ENCODE assay signal across 8 cellular contexts in the genomic region with DNA sequence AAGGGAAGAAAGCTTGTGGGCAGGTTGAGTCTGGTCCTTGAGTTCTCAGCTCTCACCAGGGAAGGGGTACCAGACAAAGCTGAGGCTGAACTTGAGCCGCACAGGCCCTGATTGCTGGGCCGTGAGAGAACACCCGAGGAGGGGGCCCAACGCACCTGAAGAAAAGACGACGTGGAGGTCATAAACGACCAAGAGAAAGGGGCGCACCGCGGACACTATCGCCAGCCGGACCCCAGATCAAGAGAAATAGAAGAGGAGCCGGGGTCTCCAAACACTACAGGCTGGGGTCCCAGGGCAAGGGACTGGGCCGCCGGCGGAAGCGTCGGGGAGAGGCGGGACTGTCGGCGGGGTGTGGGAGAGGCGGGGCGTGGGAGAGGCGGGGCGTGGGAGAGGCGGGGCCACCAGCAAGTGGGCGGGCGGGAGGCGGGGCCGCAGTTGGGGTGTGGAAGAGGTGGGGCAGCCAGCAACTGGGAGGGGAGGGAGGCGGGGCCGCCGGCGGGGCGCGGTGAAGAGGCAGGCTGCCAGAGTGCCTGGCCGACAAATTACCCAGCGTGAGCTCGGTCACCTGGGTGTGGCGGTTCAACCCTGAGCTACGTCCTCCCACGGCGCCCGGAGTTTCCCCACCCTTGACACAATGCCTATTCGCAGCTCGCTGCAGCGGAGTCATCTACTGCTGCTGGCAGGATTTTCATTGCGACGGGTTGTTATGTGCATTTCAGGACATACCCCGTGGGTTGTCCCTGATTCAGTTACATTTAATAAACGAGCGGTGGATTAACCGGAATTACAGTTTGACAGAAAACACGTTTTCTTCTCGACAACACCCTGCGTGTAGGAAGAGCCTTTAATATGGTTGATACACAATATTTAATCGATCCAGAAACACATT. TPM values are rescaled to one million over a fixed set of nuclear protein-coding genes. Genes with fewer than 3 reads are reported as not detected.
DNase-seq lines count a peak whose midpoint lies in the region; ATAC-seq and TF ChIP-seq lines count a peak whose summit lies in the region.

No MANE protein-coding gene starts in this region.

- no peaks in the 10 kb centered on the region for H3K27me3 Mint-ChIP-seq in dendritic cell treated with granulocyte-macrophage colony-stimulating factor and Interleukin-4, amounts not matched to agents 40 ng/mL and 50 ng/mL, for 4 days

- H3K4me1 Mint-ChIP-seq in dendritic cell treated with granulocyte-macrophage colony-stimulating factor and Interleukin-4, amounts not matched to agents 40 ng/mL and 50 ng/mL, for 4 days (ENCODE audit: low read depth) = peaks cover 29% of the 10 kb centered on the region

- intact Hi-C loops in dendritic cell treated with granulocyte-macrophage colony-stimulating factor and Interleukin-4, amounts not matched to agents 40 ng/mL and 50 ng/mL, for 4 days (cut with micrococcal nuclease) = loop anchor here (1.0 to 2.0 kb wide), 5 partner anchors 12 to 171 kb away; no protein-coding TSS in a partner anchor

- ATAC-seq in GM19397 (IDR thresholded peaks at IDR 0.05; ENCODE audit: unreplicated experiment) = peak; percentile 89
- peak; percentile 74 for ATAC-seq in HG03558 (IDR thresholded peaks at IDR 0.05; ENCODE audit: extremely low read depth, unreplicated experiment)

- H3K27me3 ChIP-seq in liver (ENCODE audit: control insufficient read depth in 4 of 4, insufficient read depth in 4 of 4, low read length in 3 of 4) = no peaks in the 10 kb centered on the region

- peak overlapping the region; percentile 90 for H3K27ac ChIP-seq in liver (ENCODE audit: low read depth in 1 of 2, low read length in 2 of 2)

- H3K36me3 ChIP-seq in liver (ENCODE audit: control insufficient read depth in 4 of 4, insufficient read depth in 3 of 4, low read depth in 1 of 4, low read length in 3 of 4) = no peaks in the 10 kb centered on the region

- peak overlapping the region; percentile 93 for H3K4me3 Mint-ChIP-seq in dendritic cell treated with granulocyte-macrophage colony-stimulating factor and Interleukin-4, amounts not matched to agents 40 ng/mL and 50 ng/mL, for 4 days

- H3K9me3 Mint-ChIP-seq in dendritic cell treated with granulocyte-macrophage colony-stimulating factor and Interleukin-4, amounts not matched to agents 40 ng/mL and 50 ng/mL, for 4 days = no peaks in the 10 kb centered on the region

- H3K36me3 Mint-ChIP-seq in dendritic cell treated with granulocyte-macrophage colony-stimulating factor and Interleukin-4, amounts not matched to agents 40 ng/mL and 50 ng/mL, for 4 days (ENCODE audit: low read depth) = peaks cover 10% of the 10 kb centered on the region

- TF ChIP-seq CTCF in liver (IDR thresholded peaks at IDR 0.05; ENCODE audit: low read depth, low read length, missing input control) = no peak

- peak; percentile 40 to 45 for TF ChIP-seq RAD21 in liver (IDR thresholded peaks at IDR 0.05)

- peak overlapping the region; percentile 91 to 96 for H3K9ac ChIP-seq in liver (ENCODE audit: low read depth in 1 of 2, low read length in 2 of 2)

- DNase-seq in CD1c-positive myeloid dendritic cell (ENCODE audit: extremely low spot score) (peak; percentile 98), NCI-H69 (lab: John Stamatoyannopoulos, UW) (peak; percentile 99)
- peak; percentile 98 for DNase-seq in activated CD4-positive, alpha-beta T cell treated with anti-CD3 and anti-CD28 coated beads, Interleukin-2, amount 50 U/mL, for 1 hour
- DNase-seq in stimulated activated CD4-positive, alpha-beta T cell treated with anti-CD3 and anti-CD28 coated beads, Interleukin-2, amount 100 ng/mL, for 48 hours = peak; percentile 97 to 98

- H3K4me3 ChIP-seq in liver (ENCODE audit: low read depth in 1 of 3, low read length in 3 of 3) = peak overlapping the region; percentile 62 to 76 (median 66)

- no peaks in the 10 kb centered on the region for H3K9me3 ChIP-seq in liver (ENCODE audit: control insufficient read depth in 4 of 4, low read length in 3 of 4)

- WGBS in liver = 1% methylated on average over 57 of the region's 57 CpGs

- peaks cover 0 to 26% (median 7%) of the 10 kb centered on the region in 4 donors for H3K4me1 ChIP-seq in liver (ENCODE audit: control insufficient read depth in 4 of 4, insufficient read depth in 4 of 4, low read length in 3 of 4)

- H3K27ac Mint-ChIP-seq in dendritic cell treated with granulocyte-macrophage colony-stimulating factor and Interleukin-4, amounts not matched to agents 40 ng/mL and 50 ng/mL, for 4 days = peak overlapping the region; percentile 98

TF ChIP-seq in liver, 16 proteins besides CTCF, POLR2A, EP300 and RAD21:
- TF ChIP-seq YY1 (IDR thresholded peaks at IDR 0.05) = peak; percentile 62
- peak in 1 of 2 donors; percentile 30 for TF ChIP-seq HNF4A (conservative IDR thresholded peaks at IDR 0.05)
- TF ChIP-seq, protein P1, sequence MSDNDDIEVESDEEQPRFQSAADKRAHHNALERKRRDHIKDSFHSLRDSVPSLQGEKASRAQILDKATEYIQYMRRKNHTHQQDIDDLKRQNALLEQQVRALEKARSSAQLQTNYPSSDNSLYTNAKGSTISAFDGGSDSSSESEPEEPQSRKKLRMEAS (IDR thresholded peaks at IDR 0.05) = peak; percentile 39
- TF ChIP-seq SP1 (IDR thresholded peaks at IDR 0.05) = peak; percentile 71
- TF ChIP-seq FOXA2 (IDR thresholded peaks at IDR 0.05) = no peak
- TF ChIP-seq TAF1 (conservative IDR thresholded peaks at IDR 0.05) = peak; percentile 76
- no peak for TF ChIP-seq NR2F2 (IDR thresholded peaks at IDR 0.05)
- TF ChIP-seq RXRA (IDR thresholded peaks at IDR 0.05) = peak; percentile 40 to 60
- TF ChIP-seq, protein P2, sequence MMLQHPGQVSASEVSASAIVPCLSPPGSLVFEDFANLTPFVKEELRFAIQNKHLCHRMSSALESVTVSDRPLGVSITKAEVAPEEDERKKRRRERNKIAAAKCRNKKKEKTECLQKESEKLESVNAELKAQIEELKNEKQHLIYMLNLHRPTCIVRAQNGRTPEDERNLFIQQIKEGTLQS (IDR thresholded peaks at IDR 0.05) = no peak
- no peak for TF ChIP-seq GABPA (IDR thresholded peaks at IDR 0.05 in 1 of 2, conservative IDR thresholded peaks at IDR 0.05 in 1 of 2)
- no peak for TF ChIP-seq FOXA1 (IDR thresholded peaks at IDR 0.05)
- TF ChIP-seq EGR1 (IDR thresholded peaks at IDR 0.05; ENCODE audit: low read depth in 2 of 2) = peak in 1 of 2 donors; percentile 12
- TF ChIP-seq, protein P3, sequence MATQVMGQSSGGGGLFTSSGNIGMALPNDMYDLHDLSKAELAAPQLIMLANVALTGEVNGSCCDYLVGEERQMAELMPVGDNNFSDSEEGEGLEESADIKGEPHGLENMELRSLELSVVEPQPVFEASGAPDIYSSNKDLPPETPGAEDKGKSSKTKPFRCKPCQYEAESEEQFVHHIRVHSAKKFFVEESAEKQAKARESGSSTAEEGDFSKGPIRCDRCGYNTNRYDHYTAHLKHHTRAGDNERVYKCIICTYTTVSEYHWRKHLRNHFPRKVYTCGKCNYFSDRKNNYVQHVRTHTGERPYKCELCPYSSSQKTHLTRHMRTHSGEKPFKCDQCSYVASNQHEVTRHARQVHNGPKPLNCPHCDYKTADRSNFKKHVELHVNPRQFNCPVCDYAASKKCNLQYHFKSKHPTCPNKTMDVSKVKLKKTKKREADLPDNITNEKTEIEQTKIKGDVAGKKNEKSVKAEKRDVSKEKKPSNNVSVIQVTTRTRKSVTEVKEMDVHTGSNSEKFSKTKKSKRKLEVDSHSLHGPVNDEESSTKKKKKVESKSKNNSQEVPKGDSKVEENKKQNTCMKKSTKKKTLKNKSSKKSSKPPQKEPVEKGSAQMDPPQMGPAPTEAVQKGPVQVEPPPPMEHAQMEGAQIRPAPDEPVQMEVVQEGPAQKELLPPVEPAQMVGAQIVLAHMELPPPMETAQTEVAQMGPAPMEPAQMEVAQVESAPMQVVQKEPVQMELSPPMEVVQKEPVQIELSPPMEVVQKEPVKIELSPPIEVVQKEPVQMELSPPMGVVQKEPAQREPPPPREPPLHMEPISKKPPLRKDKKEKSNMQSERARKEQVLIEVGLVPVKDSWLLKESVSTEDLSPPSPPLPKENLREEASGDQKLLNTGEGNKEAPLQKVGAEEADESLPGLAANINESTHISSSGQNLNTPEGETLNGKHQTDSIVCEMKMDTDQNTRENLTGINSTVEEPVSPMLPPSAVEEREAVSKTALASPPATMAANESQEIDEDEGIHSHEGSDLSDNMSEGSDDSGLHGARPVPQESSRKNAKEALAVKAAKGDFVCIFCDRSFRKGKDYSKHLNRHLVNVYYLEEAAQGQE (IDR thresholded peaks at IDR 0.05) = peak; percentile 42
- TF ChIP-seq, protein P4, sequence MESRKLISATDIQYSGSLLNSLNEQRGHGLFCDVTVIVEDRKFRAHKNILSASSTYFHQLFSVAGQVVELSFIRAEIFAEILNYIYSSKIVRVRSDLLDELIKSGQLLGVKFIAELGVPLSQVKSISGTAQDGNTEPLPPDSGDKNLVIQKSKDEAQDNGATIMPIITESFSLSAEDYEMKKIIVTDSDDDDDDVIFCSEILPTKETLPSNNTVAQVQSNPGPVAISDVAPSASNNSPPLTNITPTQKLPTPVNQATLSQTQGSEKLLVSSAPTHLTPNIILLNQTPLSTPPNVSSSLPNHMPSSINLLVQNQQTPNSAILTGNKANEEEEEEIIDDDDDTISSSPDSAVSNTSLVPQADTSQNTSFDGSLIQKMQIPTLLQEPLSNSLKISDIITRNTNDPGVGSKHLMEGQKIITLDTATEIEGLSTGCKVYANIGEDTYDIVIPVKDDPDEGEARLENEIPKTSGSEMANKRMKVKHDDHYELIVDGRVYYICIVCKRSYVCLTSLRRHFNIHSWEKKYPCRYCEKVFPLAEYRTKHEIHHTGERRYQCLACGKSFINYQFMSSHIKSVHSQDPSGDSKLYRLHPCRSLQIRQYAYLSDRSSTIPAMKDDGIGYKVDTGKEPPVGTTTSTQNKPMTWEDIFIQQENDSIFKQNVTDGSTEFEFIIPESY (IDR thresholded peaks at IDR 0.05) = no peak
- no peak for TF ChIP-seq HNF4G (IDR thresholded peaks at IDR 0.05)
- TF ChIP-seq JUND (IDR thresholded peaks at IDR 0.05) = peak in 1 of 2 donors; percentile 33

RNA-seq across cellular contexts. Expression of a gene that starts 15.5 kb away (rescaled TPM):
- total RNA-seq in liver = 10 to 100 TPM; 31.5 to 37.2 TPM
- 10 to 100 TPM in 1 of 2 donors, 1 to 10 TPM in 1; 7.9 to 30.8 TPM for polyA plus RNA-seq in liver

RNA-seq across cellular contexts. Expression of a gene that starts 24.8 kb away (rescaled TPM):
- 10 to 100 TPM; 27.5 to 56.2 TPM for total RNA-seq in liver
- 10 to 100 TPM; 20.3 to 21.5 TPM for polyA plus RNA-seq in liver

Comparison
In these comparisons a context has a peak if more than half of its experiments do, and no peak if none do; other contexts are left out.
1. Peak in every context shown above with its lines: DNase-seq, ATAC-seq, H3K4me3 ChIP-seq and H3K27ac ChIP-seq.